ENCODE assay signal across 8 cellular contexts in the genomic region with DNA sequence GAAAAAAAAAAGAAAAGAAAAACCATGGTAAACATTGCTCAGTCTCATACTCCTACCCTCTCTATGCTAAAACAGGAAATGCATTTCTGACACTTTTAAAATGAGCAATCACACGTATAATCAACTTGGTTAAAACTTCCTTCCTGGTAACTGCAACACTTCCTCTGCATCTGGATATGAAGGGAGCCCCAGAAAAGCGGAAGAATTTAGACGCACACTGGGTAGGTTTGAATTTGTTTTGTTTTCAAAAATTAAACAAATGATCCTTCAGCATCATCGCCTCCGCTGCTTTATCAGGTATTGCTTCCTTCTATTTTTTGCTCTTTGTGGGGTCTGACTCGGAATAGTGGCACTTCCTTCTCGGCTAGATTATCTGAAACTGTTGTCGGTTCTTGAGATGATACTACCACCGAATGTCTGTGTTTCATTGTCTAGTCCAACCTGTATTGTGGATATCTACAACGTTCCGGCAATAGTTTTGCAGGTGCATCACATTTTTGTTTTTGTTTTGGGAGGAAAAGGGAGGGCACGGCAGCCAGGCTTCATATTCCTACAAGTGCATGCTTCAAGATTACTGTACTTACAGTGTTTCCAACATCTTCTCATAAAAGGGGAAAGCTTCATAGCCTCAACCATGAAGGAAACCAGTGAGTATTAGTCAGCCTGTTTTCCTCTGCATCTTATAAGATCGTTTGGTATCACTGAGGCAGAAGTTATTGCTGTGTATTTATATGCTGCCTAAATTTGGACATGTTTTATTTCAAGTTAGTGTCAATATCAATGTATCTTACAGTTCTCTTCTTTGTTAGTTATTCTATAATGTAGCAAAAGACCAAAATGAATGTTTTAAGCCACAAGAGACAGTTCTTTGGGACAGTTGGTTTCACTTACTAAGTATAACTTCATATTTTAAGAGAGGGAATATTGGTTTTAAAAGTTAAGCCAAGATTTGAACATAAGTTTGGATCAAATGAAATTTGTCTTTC. TPM values are rescaled to one million over a fixed set of nuclear protein-coding genes. Genes with fewer than 3 reads are reported as not detected.
DNase-seq lines count a peak whose midpoint lies in the region; ATAC-seq and TF ChIP-seq lines count a peak whose summit lies in the region.

Gene PIK3CG (plus strand): TSS at position 153 of the 986 bp plus-strand sequence. CDS start 2,280 bp downstream, outside the sequence.

- peak within 1 kb of the TSS; percentile 27 for H3K4me3 ChIP-seq in GM12875 (ENCODE audit: low read depth, low read length)

- DNase-seq in KBM-7 (peak; percentile 90), caudate nucleus (lab: John Stamatoyannopoulos, UW) (no peak), pons (ENCODE audit: low spot score) (peak; percentile 63), SHP77 (lab: John Stamatoyannopoulos, UW) (no peak), HT-29 (ENCODE audit: low spot score) (no peak), hypothalamus (lab: John Stamatoyannopoulos, UW) (no peak)

- ATAC-seq in GM21526 (IDR thresholded peaks at IDR 0.05; ENCODE audit: low FRiP score, unreplicated experiment), result peak; percentile 60

- H3K27ac ChIP-seq in caudate nucleus (ENCODE audit: low read depth, low read length), result peak within 1 kb of the TSS; percentile 36

- in situ Hi-C loops in KBM-7 (cut with MboI; ENCODE audit: low pct_unique_long_range_greater_than_20kb, low sequenced_read_pairs), result no loop called here

- no peak for TF ChIP-seq CTCF in GM12875 (IDR thresholded peaks at IDR 0.05; ENCODE audit: borderline replicate concordance, insufficient read depth, low read depth, low read length)

RNA-seq across cellular contexts. Expression of gene PIK3CG, which starts in this region (rescaled TPM):
- 2.9 and 3.1 TPM in 2 replicates for total RNA-seq in HT-29 (2014; rRNA removed; shearing (Covaris generic))

Comparison
In these comparisons a context has a peak if more than half of its experiments do, and no peak if none do; other contexts are left out.
1. DNase-seq: peak in KBM-7 (single experiment) and pons (single experiment); none in caudate nucleus (0 of 61), SHP77 (0 of 2), HT-29 (single experiment) and hypothalamus (0 of 51).